In genomic region chr17:66567234-66568170, GRCh38 we compare ENCODE assay signal across 8 cellular contexts.
DNase-seq lines count a peak whose midpoint lies in the region; ATAC-seq and TF ChIP-seq lines count a peak whose summit lies in the region.

No MANE protein-coding gene starts in this region.

- no peaks in the 10 kb centered on the region for H3K4me1 ChIP-seq in mesendoderm (ENCODE audit: control insufficient read depth, low read depth, low read length)

- H4K5ac ChIP-seq in mesendoderm (ENCODE audit: low read length), result no peak overlapping the region

- no CpG with 5 or more reads among the region's 15 CpGs for WGBS in mesendoderm (ENCODE audit: extremely low coverage, insufficient coverage, low lambda C conversion rate)

- no peak overlapping the region for H3K9ac ChIP-seq in mesendoderm (ENCODE audit: low read length)

- DNase-seq in NCI-H1105 treated with DMSO at 0.1 percent for 48 hours (lab: John Stamatoyannopoulos, UW) (peak; percentile 35), NCI-H1105 (lab: John Stamatoyannopoulos, UW) (no peak), NCI-H345 treated with DMSO at 0.1 percent for 48 hours (lab: John Stamatoyannopoulos, UW; ENCODE audit: unreplicated experiment) (peak; percentile 8), mesendoderm (peak; percentile 85)
- peak; percentile 86 for DNase-seq in activated CD8-positive, alpha-beta T cell treated with anti-CD3 and anti-CD28 coated beads for 36 hours
- DNase-seq in effector memory CD8-positive, alpha-beta T cell, result peak; percentile 75 to 80 (median 78)
- DNase-seq in stimulated activated CD8-positive, alpha-beta memory T cell treated with anti-CD3 and anti-CD28 coated beads, Interleukin-4, amount 100 ng/mL, for 1 hour (ENCODE audit: low read depth in 2 of 2, low spot score in 1 of 2), result peak; percentile 59 to 67

- peaks cover 7% of the 10 kb centered on the region for H3K36me3 Mint-ChIP-seq in activated CD8-positive, alpha-beta T cell treated with anti-CD3 and anti-CD28 coated beads for 36 hours (ENCODE audit: low read depth)
- peaks cover under 1% of the 10 kb centered on the region for H3K36me3 Mint-ChIP-seq in effector memory CD8-positive, alpha-beta T cell (ENCODE audit: insufficient read depth)

- intact Hi-C loops in activated CD8-positive, alpha-beta T cell treated with anti-CD3 and anti-CD28 coated beads for 36 hours (cut with micrococcal nuclease), result loop anchor here (10.0 kb wide), 1 partner anchor 313 kb away; no protein-coding TSS in a partner anchor

- CTCF ChIA-PET in activated CD8-positive, alpha-beta T cell treated with anti-CD3 and anti-CD28 coated beads for 36 hours (lab: Charles Lee), result interaction anchor here (0.6 to 3.1 kb wide), 51 partner anchors 10 to 345 kb away, joined by 3 to 22 read pairs (median 3); no protein-coding TSS in a partner anchor

- peak overlapping the region; percentile 39 for H4K8ac ChIP-seq in mesendoderm (ENCODE audit: low read depth, low read length)

- H3K23ac ChIP-seq in mesendoderm (ENCODE audit: low read length), result no peak overlapping the region

- no peak overlapping the region for H2BK5ac ChIP-seq in mesendoderm (ENCODE audit: low read length)

- H2AK5ac ChIP-seq in mesendoderm (ENCODE audit: low read length), result no peak overlapping the region

- no peaks in the 10 kb centered on the region for H3K36me3 ChIP-seq in mesendoderm (ENCODE audit: control insufficient read depth, insufficient read depth, low read length)

- peak overlapping the region; percentile 38 for H3K27ac Mint-ChIP-seq in activated CD8-positive, alpha-beta T cell treated with anti-CD3 and anti-CD28 coated beads for 36 hours
- H3K27ac Mint-ChIP-seq in effector memory CD8-positive, alpha-beta T cell, result peak overlapping the region; percentile 3 to 10

- no peak overlapping the region for H3K4me3 ChIP-seq in mesendoderm (ENCODE audit: low read length)

- no peak overlapping the region for H3K4me3 Mint-ChIP-seq in activated CD8-positive, alpha-beta T cell treated with anti-CD3 and anti-CD28 coated beads for 36 hours
- no peak overlapping the region for H3K4me3 Mint-ChIP-seq in effector memory CD8-positive, alpha-beta T cell

- no peaks in the 10 kb centered on the region for H3K27me3 ChIP-seq in mesendoderm (ENCODE audit: insufficient read depth, low read length, poor library complexity)

- no peaks in the 10 kb centered on the region for H3K79me2 ChIP-seq in mesendoderm (ENCODE audit: control insufficient read depth, insufficient read depth, low read length)

- H2BK120ac ChIP-seq in mesendoderm (ENCODE audit: low read depth, low read length), result no peak overlapping the region

- H3K79me1 ChIP-seq in mesendoderm (ENCODE audit: low read length), result no peaks in the 10 kb centered on the region

- peak; percentile 73 for ATAC-seq in HG02885 (IDR thresholded peaks at IDR 0.05; ENCODE audit: poor library complexity, unreplicated experiment)
- ATAC-seq in activated CD8-positive, alpha-beta T cell treated with anti-CD3 and anti-CD28 coated beads for 36 hours, result peak; percentile 80
- peak; percentile 90 for ATAC-seq in effector memory CD8-positive, alpha-beta T cell (replicated peaks)

- H3K4me1 Mint-ChIP-seq in activated CD8-positive, alpha-beta T cell treated with anti-CD3 and anti-CD28 coated beads for 36 hours (ENCODE audit: low read depth), result peaks cover 34% of the 10 kb centered on the region
- H3K4me1 Mint-ChIP-seq in effector memory CD8-positive, alpha-beta T cell (ENCODE audit: low read depth in 2 of 2), result peaks cover 7 to 9% of the 10 kb centered on the region in 2 donors

- H3K4ac ChIP-seq in mesendoderm (ENCODE audit: low read depth, low read length), result peak overlapping the region; percentile 4

- no peak overlapping the region for H3K4me2 ChIP-seq in mesendoderm (ENCODE audit: low read length)

- H3K18ac ChIP-seq in mesendoderm (ENCODE audit: low read length), result no peak overlapping the region

- peak; percentile 94 for TF ChIP-seq CTCF in activated CD8-positive, alpha-beta T cell treated with anti-CD3 and anti-CD28 coated beads for 36 hours (IDR thresholded peaks at IDR 0.05)

- no peak overlapping the region for H2BK15ac ChIP-seq in mesendoderm (replicated peaks; ENCODE audit: low read depth)

- H3K27me3 Mint-ChIP-seq in activated CD8-positive, alpha-beta T cell treated with anti-CD3 and anti-CD28 coated beads for 36 hours, result no peaks in the 10 kb centered on the region
- no peaks in the 10 kb centered on the region for H3K27me3 Mint-ChIP-seq in effector memory CD8-positive, alpha-beta T cell

- POLR2A ChIA-PET in activated CD8-positive, alpha-beta T cell treated with anti-CD3 and anti-CD28 coated beads for 36 hours (lab: Charles Lee), result no interaction called here

- no peak overlapping the region for H3K27ac ChIP-seq in mesendoderm (ENCODE audit: low read depth, low read length)

- no peak overlapping the region for H3K56ac ChIP-seq in mesendoderm (ENCODE audit: low read length)

- H3K9me3 Mint-ChIP-seq in activated CD8-positive, alpha-beta T cell treated with anti-CD3 and anti-CD28 coated beads for 36 hours, result peaks cover 1% of the 10 kb centered on the region
- H3K9me3 Mint-ChIP-seq in effector memory CD8-positive, alpha-beta T cell, result no peaks in the 10 kb centered on the region
